In genomic region chr7:55177589-55178261, GRCh38 we compare ENCODE assay signal across 14 cellular contexts.
DNase-seq lines count a peak whose midpoint lies in the region; TF ChIP-seq lines count a peak whose summit lies in the region.
"Had no signal": no experiment of that assay in that cellular context is flagged by ENCODE, and none has a peak within 500 bp of the region (broad histone marks: within the 10 kb centered on the region; RNA-seq: fewer than 3 reads in every experiment).

No MANE protein-coding gene starts in this region.

- H2AK5ac ChIP-seq in mesendoderm (ENCODE audit: low read length): no peak overlapping the region

- H3K9ac ChIP-seq in mesendoderm (ENCODE audit: low read length): no peak overlapping the region

- no peak overlapping the region for H2AFZ ChIP-seq in osteoblast (ENCODE audit: low read length)

- no peaks in the 10 kb centered on the region for H4K20me1 ChIP-seq in osteoblast (ENCODE audit: insufficient read depth, low read length)

- peak overlapping the region; percentile 12 for H3K4me2 ChIP-seq in osteoblast (ENCODE audit: insufficient read depth, low read length)
- no peak overlapping the region for H3K4me2 ChIP-seq in mesendoderm (ENCODE audit: low read length)

- POLR2A ChIA-PET in MCF 10A (lab: Yijun Ruan, JAX): interaction anchor here (0.8 to 1.9 kb wide), 3 partner anchors 8 to 138 kb away, joined by 3 to 4 read pairs (median 3); no protein-coding TSS in a partner anchor

- no peak overlapping the region for H4K8ac ChIP-seq in mesendoderm (ENCODE audit: low read depth, low read length)

- BruUV-seq in MCF 10A (replicated peaks; lab: Mats Ljungman, UMichigan): no TSS peak

- no peaks in the 10 kb centered on the region for H3K27me3 Mint-ChIP-seq in MCF 10A (ENCODE audit: insufficient read depth, unreplicated experiment)

- no peak overlapping the region for H2BK120ac ChIP-seq in mesendoderm (ENCODE audit: low read depth, low read length)

- H3K4me3 Mint-ChIP-seq in MCF 10A (ENCODE audit: unreplicated experiment): no peak overlapping the region
- H3K4me3 Mint-ChIP-seq: activated T-cell treated with anti-CD3 and anti-CD28 coated beads, Interleukin-2, amount 50 U/mL, for 72 hours; WTC11 had no signal

- H3K4me1 Mint-ChIP-seq in MCF 10A (ENCODE audit: insufficient read depth, unreplicated experiment): no peaks in the 10 kb centered on the region

- in situ Hi-C loops in T47D (cut with HindIII; ENCODE audit: low pct_unique_long_range_greater_than_20kb, low sequenced_read_pairs): no loop called here

- peaks cover 18% of the 10 kb centered on the region for H3K4me1 ChIP-seq in osteoblast (ENCODE audit: insufficient read depth, low read length)
- H3K4me1 ChIP-seq in uterus: peaks cover 0 to 11% of the 10 kb centered on the region in 2 donors
- no peaks in the 10 kb centered on the region for H3K4me1 ChIP-seq in mesendoderm (ENCODE audit: control insufficient read depth, low read depth, low read length)

- CTCF ChIA-PET in MCF 10A (lab: Yijun Ruan, JAX): interaction anchor here (0.5 to 1.7 kb wide), 5 partner anchors 77 to 1099 kb away, joined by 3 to 7 read pairs (median 5); no protein-coding TSS in a partner anchor

- H3K79me1 ChIP-seq in mesendoderm (ENCODE audit: low read length): no peaks in the 10 kb centered on the region

- no peak overlapping the region for H3K4ac ChIP-seq in mesendoderm (ENCODE audit: low read depth, low read length)

- H3K79me2 ChIP-seq in osteoblast (ENCODE audit: insufficient read depth, low read length) (no peaks in the 10 kb centered on the region), mesendoderm (ENCODE audit: control insufficient read depth, insufficient read depth, low read length) (no peaks in the 10 kb centered on the region)

- DNase-seq in T47D (ENCODE audit: low read depth in 1 of 2, low spot score in 1 of 2) (peak; percentile 72 to 94), MCF 10A (ENCODE audit: unreplicated experiment) (no peak), foreskin fibroblast (peak; percentile 24 to 64), osteoblast (ENCODE audit: insufficient read length, low spot score, missing footprints) (peak; percentile 38), uterus (no peak), mesendoderm (no peak), HPDE6-E6E7 (ENCODE audit: extremely low spot score) (no peak), 8988T (no peak)
- DNase-seq: activated T-cell treated with anti-CD3 and anti-CD28 coated beads, Interleukin-2, amount 50 U/mL, for 72 hours; DND-41; NCI-H2029; PC-3; trophoblast cell had no signal

- no peak overlapping the region for H3K27ac Mint-ChIP-seq in MCF 10A (ENCODE audit: low read depth, unreplicated experiment)
- H3K27ac Mint-ChIP-seq: activated T-cell treated with anti-CD3 and anti-CD28 coated beads, Interleukin-2, amount 50 U/mL, for 72 hours; WTC11 had no signal

- H3K36me3 ChIP-seq in osteoblast (ENCODE audit: insufficient read depth, low read length) (peaks cover 77% of the 10 kb centered on the region), uterus (no peaks in the 10 kb centered on the region), mesendoderm (ENCODE audit: control insufficient read depth, insufficient read depth, low read length) (no peaks in the 10 kb centered on the region)

- H3K56ac ChIP-seq in mesendoderm (ENCODE audit: low read length): no peak overlapping the region

- H2BK5ac ChIP-seq in mesendoderm (ENCODE audit: low read length): no peak overlapping the region

- H3K9me3 Mint-ChIP-seq in MCF 10A (ENCODE audit: unreplicated experiment): no peaks in the 10 kb centered on the region
- H3K9me3 Mint-ChIP-seq: activated T-cell treated with anti-CD3 and anti-CD28 coated beads, Interleukin-2, amount 50 U/mL, for 72 hours; WTC11 had no signal

- WGBS in mesendoderm (ENCODE audit: extremely low coverage, insufficient coverage, low lambda C conversion rate): no CpG with 5 or more reads among the region's 18 CpGs

- no peak for TF ChIP-seq POLR2A in uterus (IDR thresholded peaks at IDR 0.05)

- H3K4me3 ChIP-seq in foreskin fibroblast (ENCODE audit: low read depth in 1 of 2, low read length in 2 of 2) (no peak overlapping the region), osteoblast (ENCODE audit: insufficient read depth, low read length) (no peak overlapping the region), uterus (no peak overlapping the region), mesendoderm (ENCODE audit: low read length) (no peak overlapping the region)

- H3K27me3 ChIP-seq in osteoblast (ENCODE audit: insufficient read depth, low read length): no peaks in the 10 kb centered on the region
- H3K27me3 ChIP-seq in uterus: no peaks in the 10 kb centered on the region
- H3K27me3 ChIP-seq in mesendoderm (ENCODE audit: insufficient read depth, low read length, poor library complexity): no peaks in the 10 kb centered on the region

- H3K23ac ChIP-seq in mesendoderm (ENCODE audit: low read length): no peak overlapping the region

- no peaks in the 10 kb centered on the region for H3K9me3 ChIP-seq in osteoblast (ENCODE audit: low read depth, low read length)
- no peaks in the 10 kb centered on the region for H3K9me3 ChIP-seq in uterus

- peak overlapping the region; percentile 72 for H3K27ac ChIP-seq in osteoblast (ENCODE audit: low read depth, low read length)
- H3K27ac ChIP-seq in uterus: peak overlapping the region; percentile 71 to 78
- H3K27ac ChIP-seq in mesendoderm (ENCODE audit: low read depth, low read length): no peak overlapping the region

- peaks cover 96% of the 10 kb centered on the region for H3K36me3 Mint-ChIP-seq in MCF 10A (ENCODE audit: insufficient read depth, unreplicated experiment)
- H3K36me3 Mint-ChIP-seq: WTC11 had no signal

- H2BK15ac ChIP-seq in mesendoderm (replicated peaks; ENCODE audit: low read depth): no peak overlapping the region

- no peak overlapping the region for H4K5ac ChIP-seq in mesendoderm (ENCODE audit: low read length)

- H3K18ac ChIP-seq in mesendoderm (ENCODE audit: low read length): no peak overlapping the region

- intact Hi-C loops in MCF 10A (cut with micrococcal nuclease): no loop called here
- intact Hi-C loops in uterus (cut with DNase I; ENCODE audit: low total_unique reads): no loop called here

- TF ChIP-seq CTCF in MCF 10A (IDR thresholded peaks at IDR 0.05; ENCODE audit: unreplicated experiment): no peak
- TF ChIP-seq CTCF in foreskin fibroblast (IDR thresholded peaks at IDR 0.05; ENCODE audit: low read depth, low read length): no peak
- no peak for TF ChIP-seq CTCF in osteoblast (IDR thresholded peaks at IDR 0.05; ENCODE audit: extremely low read depth, low read depth, low read length)
- TF ChIP-seq CTCF in uterus (IDR thresholded peaks at IDR 0.05): no peak

Comparison
In these comparisons a context has a peak if more than half of its experiments do, and no peak if none do; other contexts are left out.
1. DNase-seq: peak in T47D (2 of 2), foreskin fibroblast (2 of 2) and osteoblast (single experiment); none in MCF 10A (single experiment), uterus (0 of 2), mesendoderm (single experiment), HPDE6-E6E7 (single experiment) and 8988T (single experiment).